13 cellular contexts compared by ENCODE assay signal in genomic region chr18:4908239-4908638, GRCh38.
A peak's percentile ranks its signal among the peaks of the same experiment; 100 is the strongest.
DNase-seq lines count a peak whose midpoint lies in the region; ATAC-seq and TF ChIP-seq lines count a peak whose summit lies in the region.
"Had no signal": no experiment of that assay in that cellular context is flagged by ENCODE, and none has a peak within 500 bp of the region (broad histone marks: within the 10 kb centered on the region; RNA-seq: fewer than 3 reads in every experiment).

No MANE protein-coding gene starts in this region.

- H3K9me2 ChIP-seq in PC-9 (ENCODE audit: insufficient read depth): no peaks in the 10 kb centered on the region

- no peak overlapping the region for H3K4me3 ChIP-seq in PC-9
- H3K4me3 ChIP-seq: HAP-1 had no signal

- DNase-seq in NCI-H1694 treated with DMSO at 0.1 percent for 48 hours (lab: John Stamatoyannopoulos, UW): peak; percentile 15
- peak; percentile 17 for DNase-seq in NCI-H82 treated with DMSO at 0.1 percent for 48 hours (lab: John Stamatoyannopoulos, UW; ENCODE audit: unreplicated experiment)
- DNase-seq in medulla oblongata (ENCODE audit: extremely low spot score): peak; percentile 4
- DNase-seq in left colon: no peak
- no peak for DNase-seq in PC-9
- DNase-seq: CD8-positive, alpha-beta T cell; COR-L47; DND-41; GDM1; IMR-90 had no signal

- H3K36me3 ChIP-seq in PC-9 (ENCODE audit: low read depth): no peaks in the 10 kb centered on the region
- H3K36me3 ChIP-seq: HAP-1 had no signal

- no peaks in the 10 kb centered on the region for H3K79me2 ChIP-seq in PC-9 (ENCODE audit: low read depth)

- H3F3A ChIP-seq in PC-9 (ENCODE audit: insufficient read depth, low read depth): no peaks in the 10 kb centered on the region

- H3K9me3 ChIP-seq in PC-9 (ENCODE audit: insufficient read depth, low read depth): no peaks in the 10 kb centered on the region
- H3K9me3 ChIP-seq: HAP-1 had no signal

- ATAC-seq in HG02763 (IDR thresholded peaks at IDR 0.05; ENCODE audit: unreplicated experiment) (no peak), left colon (no peak), HG03469 (IDR thresholded peaks at IDR 0.05; ENCODE audit: unreplicated experiment) (no peak)
- ATAC-seq: CD8-positive, alpha-beta T cell had no signal

- POLR2A ChIA-PET in PC-9 (lab: Charles Lee; ENCODE audit: unreplicated experiment): no interaction called here

- no peaks in the 10 kb centered on the region for H3K4me1 ChIP-seq in PC-9 (replicated peaks; ENCODE audit: insufficient read depth)

- no peak overlapping the region for H2AFZ ChIP-seq in PC-9

- no peaks in the 10 kb centered on the region for H3K27me3 ChIP-seq in PC-9 (ENCODE audit: insufficient read depth, low read depth)

- intact Hi-C loops in left colon (cut with DNase I, micrococcal nuclease) (no loop called here), PC-9 (cut with micrococcal nuclease; ENCODE audit: unreplicated experiment) (no loop called here)

- H3K27ac ChIP-seq in PC-9: no peak overlapping the region

- H4K20me1 ChIP-seq in PC-9 (ENCODE audit: insufficient read depth): no peaks in the 10 kb centered on the region

- no TSS peak for BruUV-seq in PC-9 (replicated peaks; lab: Mats Ljungman, UMichigan)

- TF ChIP-seq CTCF in PC-9 (conservative IDR thresholded peaks at IDR 0.05): no peak

- H3K4me2 ChIP-seq in PC-9: no peak overlapping the region

- CTCF ChIA-PET in PC-9 (lab: Charles Lee): no interaction called here

Comparison
In these comparisons a context has a peak if more than half of its experiments do, and no peak if none do; other contexts are left out.
1. DNase-seq: peak in NCI-H1694 treated with DMSO at 0.1 percent for 48 hours (single experiment), NCI-H82 treated with DMSO at 0.1 percent for 48 hours (single experiment) and medulla oblongata (single experiment); none in left colon (0 of 2) and PC-9 (0 of 2).